14 cellular contexts compared by ENCODE assay signal in the genomic region with DNA sequence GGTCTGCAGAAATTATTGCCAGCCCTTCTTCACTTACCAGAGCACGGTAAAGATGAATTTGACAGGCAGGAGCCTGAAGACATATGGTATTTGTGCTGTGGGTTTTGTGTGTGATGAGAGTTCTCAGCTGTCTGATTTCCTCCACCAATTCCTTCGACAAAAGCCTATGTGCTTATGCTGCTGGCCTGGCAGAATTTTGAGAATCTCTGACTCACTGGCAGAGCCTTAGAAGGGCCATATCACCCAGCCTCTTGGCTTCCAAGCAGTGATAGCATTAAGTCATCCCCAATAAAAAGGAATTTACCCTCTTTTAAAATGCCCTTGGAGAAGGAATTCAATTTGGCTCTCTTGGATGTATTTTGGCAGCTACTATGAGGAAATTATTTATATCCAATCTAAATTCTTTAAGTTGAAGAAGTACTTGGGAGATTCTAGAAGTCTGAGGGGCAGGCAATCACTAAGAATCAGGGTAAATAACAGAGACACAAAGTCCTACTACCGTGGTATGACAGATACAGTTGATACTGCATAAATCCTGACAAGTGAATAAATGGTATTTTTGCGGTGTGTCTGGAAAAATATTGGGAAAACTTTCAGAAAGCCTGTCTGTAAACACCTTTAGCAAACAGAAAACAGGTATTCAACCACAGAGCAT.
DNase-seq lines count a peak whose midpoint lies in the region; ATAC-seq, FAIRE-seq and TF ChIP-seq lines count a peak whose summit lies in the region.
"Had no signal": no experiment of that assay in that cellular context is flagged by ENCODE, and none has a peak within 500 bp of the region (broad histone marks: within the 10 kb centered on the region; RNA-seq: fewer than 3 reads in every experiment).

No MANE protein-coding gene starts in this region.

- H3K4me3 ChIP-seq in A549 (0 out of 3 replicates have a peak overlapping the region, but pooled peaks have one; percentile 21), adipocyte (ENCODE audit: low read length) (no peak overlapping the region)
- H3K4me3 ChIP-seq: gastroesophageal sphincter, skin epidermis had no signal

- TF ChIP-seq RAD21 in A549 (conservative IDR thresholded peaks at IDR 0.05 in 1 of 2, IDR thresholded peaks at IDR 0.05 in 1 of 2): no peak

- no peaks in the 10 kb centered on the region for H3K36me3 ChIP-seq in adipocyte (ENCODE audit: control insufficient read depth, insufficient read depth, low read length, severe bottlenecking)

- TF ChIP-seq CTCF in A549 (IDR thresholded peaks at IDR 0.05) (no peak), foreskin keratinocyte (conservative IDR thresholded peaks at IDR 0.05) (no peak)

- CTCF ChIA-PET in A549 (lab: Yijun Ruan, JAX): interaction anchor here (0.8 to 13.7 kb wide), 7 partner anchors 11 to 504 kb away, joined by 3 to 127 read pairs (median 4); no protein-coding TSS in a partner anchor

- DNase-seq in A549 (ENCODE audit: low read depth in 1 of 2, low spot score in 1 of 2): peak in 1 of 2 experiments; percentile 26
- DNase-seq in H54 (ENCODE audit: insufficient read length, low spot score): peak; percentile 62
- DNase-seq in adipocyte (ENCODE audit: low read depth): peak; percentile 77
- DNase-seq in foreskin keratinocyte: peak in 1 of 2 donors; percentile 30
- no peak for DNase-seq in medulla oblongata (ENCODE audit: extremely low spot score)
- no peak for DNase-seq in activated CD8-positive, alpha-beta memory T cell treated with anti-CD3 and anti-CD28 coated beads, Interleukin-2, amount 50 U/mL, for 48 hours
- no peak for DNase-seq in NCI-H2227 (lab: John Stamatoyannopoulos, UW; ENCODE audit: unreplicated experiment)
- DNase-seq: cerebellar nuclear complex, NCI-H2029, nephron progenitor cell had no signal

- H3K27ac ChIP-seq in A549 (peak overlapping the region; percentile 84 to 85), foreskin keratinocyte (no peak overlapping the region)
- H3K27ac ChIP-seq: gastroesophageal sphincter, skin epidermis had no signal

- H3K9ac ChIP-seq in adipocyte (ENCODE audit: low read length): no peak overlapping the region

- TF ChIP-seq POLR2A in A549 (IDR thresholded peaks at IDR 0.05; ENCODE audit: low read length) (no peak), H54 (IDR thresholded peaks at IDR 0.05; ENCODE audit: low read depth, low read length) (no peak)

- WGBS in A549 (ENCODE audit: missing lambda C conversion rate): 49% methylated on average over 4 of the region's 4 CpGs

- H3K9me3 ChIP-seq in A549: no peaks in the 10 kb centered on the region
- no peaks in the 10 kb centered on the region for H3K9me3 ChIP-seq in adipocyte (ENCODE audit: control insufficient read depth, low read length)
- H3K9me3 ChIP-seq: gastroesophageal sphincter had no signal

- ATAC-seq in A549 (peak in 1 of 2 experiments; percentile 32; a peak in 3 of 6 replicates), foreskin keratinocyte (peak; percentile 15), HG02642 (IDR thresholded peaks at IDR 0.05; ENCODE audit: poor library complexity, unreplicated experiment) (no peak)
- ATAC-seq: activated CD4-positive, CD25-positive, alpha-beta regulatory T cell treated with anti-CD3 and anti-CD28 coated beads, Interleukin-2, amount 50 U/mL, for 24 hours; gastroesophageal sphincter had no signal

- peak overlapping the region; percentile 78 for H3K4me2 ChIP-seq in A549

- FAIRE-seq in A549 (lab: Jason Lieb, UNC) (no peak), H54 (lab: Jason Lieb, UNC) (no peak)

- POLR2A ChIA-PET in A549 (lab: Yijun Ruan, JAX): no interaction called here

- TF ChIP-seq EP300 in A549 (IDR thresholded peaks at IDR 0.05): no peak

- H3K27me3 ChIP-seq in adipocyte (replicated peaks; ENCODE audit: control insufficient read depth, insufficient read depth, low read length) (no peaks in the 10 kb centered on the region), foreskin keratinocyte (no peaks in the 10 kb centered on the region)
- H3K27me3 ChIP-seq: gastroesophageal sphincter had no signal

- peaks cover 43% of the 10 kb centered on the region for H3K4me1 ChIP-seq in A549
- peaks cover 16% of the 10 kb centered on the region for H3K4me1 ChIP-seq in adipocyte (ENCODE audit: control insufficient read depth, insufficient read depth, low read length)
- no peaks in the 10 kb centered on the region for H3K4me1 ChIP-seq in foreskin keratinocyte

TF ChIP-seq in A549, 52 proteins besides CTCF, POLR2A, EP300 and RAD21:
- TF ChIP-seq, protein P1, sequence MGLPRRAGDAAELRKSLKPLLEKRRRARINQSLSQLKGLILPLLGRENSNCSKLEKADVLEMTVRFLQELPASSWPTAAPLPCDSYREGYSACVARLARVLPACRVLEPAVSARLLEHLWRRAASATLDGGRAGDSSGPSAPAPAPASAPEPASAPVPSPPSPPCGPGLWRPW (IDR thresholded peaks at IDR 0.05): no peak
- peak; percentile 25 for TF ChIP-seq MAFK (IDR thresholded peaks at IDR 0.05; ENCODE audit: partially characterized antibody)
- TF ChIP-seq FOSL2 (IDR thresholded peaks at IDR 0.05): no peak
- TF ChIP-seq FOSL2 (CRISPR knock-in tag; IDR thresholded peaks at IDR 0.05): 0 out of 2 replicates have a peak, but pooled peaks have one; percentile 16
TF ChIP-seq in A549: peak in this region for 2.

Comparison
In these comparisons a context has a peak if more than half of its experiments do, and no peak if none do; other contexts are left out.
1. DNase-seq: peak in H54 (single experiment) and adipocyte (single experiment); none in medulla oblongata (single experiment), activated CD8-positive, alpha-beta memory T cell treated with anti-CD3 and anti-CD28 coated beads, Interleukin-2, amount 50 U/mL, for 48 hours (single experiment) and NCI-H2227 (single experiment).